ENCODE assay signal across 24 cellular contexts in genomic region chr14:77741438-77741837, GRCh38.
"Had no signal": no experiment of that assay in that cellular context is flagged by ENCODE, and none has a peak within 500 bp of the region (broad histone marks: within the 10 kb centered on the region; RNA-seq: fewer than 3 reads in every experiment).

No MANE protein-coding gene starts in this region.

- ATAC-seq: effector memory CD8-positive, alpha-beta T cell; mucosa of descending colon; pancreas; sciatic nerve; SK-N-SH treated with all-trans-retinoic acid at 6 μM for 48 hours; stimulated activated memory B cell treated with anti-CD40 and anti-IgM and Interleukin-4, amounts not matched to agents 10 μg/mL and 1 μg/mL and 100 μg/mL, for 72 hours; T-cell had no signal

- H3K27ac ChIP-seq: cardiac muscle cell, left ventricle myocardium inferior, pancreas, tibial artery had no signal

- H3K4me3 ChIP-seq: cardiac muscle cell, left ventricle myocardium inferior, mucosa of descending colon, pancreas, smooth muscle cell, tibial artery had no signal

- H3K27ac Mint-ChIP-seq: activated B cell treated with CpG ODN at 0.5 μM for 24 hours; stimulated activated memory B cell treated with anti-CD40 and anti-IgM and Interleukin-4, amounts not matched to agents 10 μg/mL and 1 μg/mL and 100 μg/mL, for 72 hours; T-cell had no signal

- H3K4me1 ChIP-seq: tibial artery had no signal

- H3K27me3 ChIP-seq: cardiac muscle cell, pancreas, tibial artery had no signal

- H3K4me3 Mint-ChIP-seq: activated B cell treated with CpG ODN at 0.5 μM for 24 hours; effector memory CD8-positive, alpha-beta T cell; naive B cell; stimulated activated memory B cell treated with anti-CD40 and anti-IgM and Interleukin-4, amounts not matched to agents 10 μg/mL and 1 μg/mL and 100 μg/mL, for 72 hours; T-cell had no signal

- DNase-seq: activated B cell treated with CpG ODN at 0.5 μM for 24 hours; activated CD4-positive, alpha-beta T cell treated with anti-CD3 and anti-CD28 coated beads, Interleukin-2, amount 50 U/mL, for 4 hours; activated gamma-delta T cell treated with Interleukin-2 at 50 U/mL for 16 hours; activated T-cell treated with anti-CD3 and anti-CD28 coated beads, Interleukin-2, amount 50 U/mL, for 48 hours; dermis blood vessel endothelial cell; effector memory CD8-positive, alpha-beta T cell; immature natural killer cell; kidney glomerular epithelial cell; left ventricle myocardium inferior; mammary epithelial cell; mucosa of descending colon; naive B cell; pancreas; SIG-M5; stimulated activated CD4-positive, alpha-beta T cell treated with anti-CD3 and anti-CD28 coated beads, Interleukin-4, amount 100 ng/mL, for 1 hour; substantia nigra; T-cell; T-helper 9 cell; tibial artery had no signal

- H3K9me3 Mint-ChIP-seq: activated B cell treated with CpG ODN at 0.5 μM for 24 hours; effector memory CD8-positive, alpha-beta T cell; immature natural killer cell; naive B cell; stimulated activated memory B cell treated with anti-CD40 and anti-IgM and Interleukin-4, amounts not matched to agents 10 μg/mL and 1 μg/mL and 100 μg/mL, for 72 hours; T-cell had no signal

- H3K9me3 ChIP-seq: left ventricle myocardium inferior, mucosa of descending colon, pancreas, tibial artery had no signal

- H3K27me3 Mint-ChIP-seq: activated B cell treated with CpG ODN at 0.5 μM for 24 hours; effector memory CD8-positive, alpha-beta T cell; naive B cell; stimulated activated memory B cell treated with anti-CD40 and anti-IgM and Interleukin-4, amounts not matched to agents 10 μg/mL and 1 μg/mL and 100 μg/mL, for 72 hours; T-cell had no signal
